9 cellular contexts compared by ENCODE assay signal in genomic region chr15:70266412-70267089, GRCh38.
DNase-seq lines count a peak whose midpoint lies in the region; TF ChIP-seq lines count a peak whose summit lies in the region.
"Had no signal": no experiment of that assay in that cellular context is flagged by ENCODE, and none has a peak within 500 bp of the region (broad histone marks: within the 10 kb centered on the region; RNA-seq: fewer than 3 reads in every experiment).

No MANE protein-coding gene starts in this region.

- TF ChIP-seq POLR2A in stomach (IDR thresholded peaks at IDR 0.05): no peak

- H3K27ac ChIP-seq in stomach: peak overlapping the region in 4 of 5 donors; percentile 31 to 75 (median 52)

- peak; percentile 84 for DNase-seq in KBM-7
- DNase-seq in activated T-helper 1 cell treated with anti-CD3 and anti-CD28 coated beads, Interleukin-12 subunit alpha, Interleukin-12 subunit beta, Interleukin-2, Interleukin-4 antibody, amounts not matched to agents 30 ng/mL and 10 ng/mL and 1 ng/mL, durations not matched to agents 14 hours and 24 hours and 36 hours (ENCODE audit: low spot score): no peak
- DNase-seq in iris pigment epithelial cell (ENCODE audit: low read depth): peak; percentile 34
- peak; percentile 75 for DNase-seq in stomach
- no peak for DNase-seq in activated CD4-positive, alpha-beta T cell treated with anti-CD3 and anti-CD28 coated beads, Interleukin-2, amount 10 ng/mL, durations not matched to agents 24 days and 14 days
- DNase-seq in NAMALWA (ENCODE audit: low spot score): no peak
- DNase-seq in stimulated activated naive CD4-positive, alpha-beta T cell (lab: John Stamatoyannopoulos, UW): no peak
- no peak for DNase-seq in stimulated activated CD4-positive, alpha-beta T cell treated with anti-CD3 and anti-CD28 coated beads, Interleukin-15, amount 100 ng/mL, for 24 hours
- DNase-seq: NCI-H187 had no signal

- no peak overlapping the region for H3K4me3 ChIP-seq in stomach

- H3K9me3 Mint-ChIP-seq in activated T-helper 1 cell treated with anti-CD3 and anti-CD28 coated beads, Interleukin-12 subunit alpha, Interleukin-12 subunit beta, Interleukin-2, Interleukin-4 antibody, amounts not matched to agents 30 ng/mL and 10 ng/mL and 1 ng/mL, durations not matched to agents 14 hours and 24 hours and 36 hours: no peaks in the 10 kb centered on the region
- no peaks in the 10 kb centered on the region for H3K9me3 Mint-ChIP-seq in activated CD4-positive, alpha-beta T cell treated with anti-CD3 and anti-CD28 coated beads, Interleukin-2, amount 10 ng/mL, durations not matched to agents 24 days and 14 days

- in situ Hi-C loops in KBM-7 (cut with MboI; ENCODE audit: low pct_unique_long_range_greater_than_20kb, low sequenced_read_pairs): no loop called here

- H3K36me3 ChIP-seq in stomach: no peaks in the 10 kb centered on the region

- H3K4me1 ChIP-seq in stomach: peaks cover 41 to 83% (median 62%) of the 10 kb centered on the region in 4 donors

- H3K27ac Mint-ChIP-seq in activated T-helper 1 cell treated with anti-CD3 and anti-CD28 coated beads, Interleukin-12 subunit alpha, Interleukin-12 subunit beta, Interleukin-2, Interleukin-4 antibody, amounts not matched to agents 30 ng/mL and 10 ng/mL and 1 ng/mL, durations not matched to agents 14 hours and 24 hours and 36 hours: no peak overlapping the region
- H3K27ac Mint-ChIP-seq in activated CD4-positive, alpha-beta T cell treated with anti-CD3 and anti-CD28 coated beads, Interleukin-2, amount 10 ng/mL, durations not matched to agents 24 days and 14 days: no peak overlapping the region

- H3K27me3 ChIP-seq in stomach: no peaks in the 10 kb centered on the region

- no peak for TF ChIP-seq CTCF in stomach (IDR thresholded peaks at IDR 0.05)

- no peaks in the 10 kb centered on the region for H3K36me3 Mint-ChIP-seq in activated T-helper 1 cell treated with anti-CD3 and anti-CD28 coated beads, Interleukin-12 subunit alpha, Interleukin-12 subunit beta, Interleukin-2, Interleukin-4 antibody, amounts not matched to agents 30 ng/mL and 10 ng/mL and 1 ng/mL, durations not matched to agents 14 hours and 24 hours and 36 hours (ENCODE audit: low read depth)
- H3K36me3 Mint-ChIP-seq in activated CD4-positive, alpha-beta T cell treated with anti-CD3 and anti-CD28 coated beads, Interleukin-2, amount 10 ng/mL, durations not matched to agents 24 days and 14 days (ENCODE audit: low read depth): no peaks in the 10 kb centered on the region

- H3K9me3 ChIP-seq in stomach: no peaks in the 10 kb centered on the region

- no peak for TF ChIP-seq EP300 in stomach (IDR thresholded peaks at IDR 0.05)

- intact Hi-C loops in activated T-helper 1 cell treated with anti-CD3 and anti-CD28 coated beads, Interleukin-12 subunit alpha, Interleukin-12 subunit beta, Interleukin-2, Interleukin-4 antibody, amounts not matched to agents 30 ng/mL and 10 ng/mL and 1 ng/mL, durations not matched to agents 14 hours and 24 hours and 36 hours (cut with micrococcal nuclease): no loop called here
- intact Hi-C loops in stomach (cut with DNase I; ENCODE audit: low total_unique reads): no loop called here
- intact Hi-C loops in activated CD4-positive, alpha-beta T cell treated with anti-CD3 and anti-CD28 coated beads, Interleukin-2, amount 10 ng/mL, durations not matched to agents 24 days and 14 days (cut with micrococcal nuclease): loop anchor here (10.0 kb wide), 1 partner anchor 168 kb away; no protein-coding TSS in a partner anchor

- peak overlapping the region; percentile 53 for H3K4me3 Mint-ChIP-seq in activated T-helper 1 cell treated with anti-CD3 and anti-CD28 coated beads, Interleukin-12 subunit alpha, Interleukin-12 subunit beta, Interleukin-2, Interleukin-4 antibody, amounts not matched to agents 30 ng/mL and 10 ng/mL and 1 ng/mL, durations not matched to agents 14 hours and 24 hours and 36 hours
- no peak overlapping the region for H3K4me3 Mint-ChIP-seq in activated CD4-positive, alpha-beta T cell treated with anti-CD3 and anti-CD28 coated beads, Interleukin-2, amount 10 ng/mL, durations not matched to agents 24 days and 14 days

- WGBS in stomach, 5 donors: 34 to 47% (median 41%) methylated on average over 24 of the region's 24 CpGs

- H3K4me1 Mint-ChIP-seq in activated T-helper 1 cell treated with anti-CD3 and anti-CD28 coated beads, Interleukin-12 subunit alpha, Interleukin-12 subunit beta, Interleukin-2, Interleukin-4 antibody, amounts not matched to agents 30 ng/mL and 10 ng/mL and 1 ng/mL, durations not matched to agents 14 hours and 24 hours and 36 hours (ENCODE audit: low read depth): peaks cover 9% of the 10 kb centered on the region
- H3K4me1 Mint-ChIP-seq in activated CD4-positive, alpha-beta T cell treated with anti-CD3 and anti-CD28 coated beads, Interleukin-2, amount 10 ng/mL, durations not matched to agents 24 days and 14 days: peaks cover 14% of the 10 kb centered on the region

- peaks cover 57% of the 10 kb centered on the region for H3K27me3 Mint-ChIP-seq in activated T-helper 1 cell treated with anti-CD3 and anti-CD28 coated beads, Interleukin-12 subunit alpha, Interleukin-12 subunit beta, Interleukin-2, Interleukin-4 antibody, amounts not matched to agents 30 ng/mL and 10 ng/mL and 1 ng/mL, durations not matched to agents 14 hours and 24 hours and 36 hours (ENCODE audit: insufficient read depth)
- H3K27me3 Mint-ChIP-seq in activated CD4-positive, alpha-beta T cell treated with anti-CD3 and anti-CD28 coated beads, Interleukin-2, amount 10 ng/mL, durations not matched to agents 24 days and 14 days: peaks cover 45% of the 10 kb centered on the region

Comparison
In these comparisons a context has a peak if more than half of its experiments do, and no peak if none do; other contexts are left out.
1. DNase-seq: peak in KBM-7 (single experiment), iris pigment epithelial cell (single experiment) and stomach (single experiment); none in activated T-helper 1 cell treated with anti-CD3 and anti-CD28 coated beads, Interleukin-12 subunit alpha, Interleukin-12 subunit beta, Interleukin-2, Interleukin-4 antibody, amounts not matched to agents 30 ng/mL and 10 ng/mL and 1 ng/mL, durations not matched to agents 14 hours and 24 hours and 36 hours (single experiment), activated CD4-positive, alpha-beta T cell treated with anti-CD3 and anti-CD28 coated beads, Interleukin-2, amount 10 ng/mL, durations not matched to agents 24 days and 14 days (single experiment), NAMALWA (single experiment), stimulated activated naive CD4-positive, alpha-beta T cell (0 of 6) and stimulated activated CD4-positive, alpha-beta T cell treated with anti-CD3 and anti-CD28 coated beads, Interleukin-15, amount 100 ng/mL, for 24 hours (single experiment).